ENCODE assay signal across 14 cellular contexts in genomic region chr1:178752891-178753290, GRCh38. TPM values are rescaled to one million over a fixed set of nuclear protein-coding genes. Genes with fewer than 3 reads are reported as not detected.
DNase-seq lines count a peak whose midpoint lies in the region; ATAC-seq and TF ChIP-seq lines count a peak whose summit lies in the region.
"Had no signal": no experiment of that assay in that cellular context is flagged by ENCODE, and none has a peak within 500 bp of the region (broad histone marks: within the 10 kb centered on the region; RNA-seq: fewer than 3 reads in every experiment).

No MANE protein-coding gene starts in this region.

- CTCF ChIA-PET in OCI-LY7 (lab: Charles Lee; ENCODE audit: unreplicated experiment), result interaction anchor here (1.7 kb wide), 1 partner anchor 210 kb away, joined by 4 read pairs; no protein-coding TSS in a partner anchor

- no peak overlapping the region for H3K4me3 ChIP-seq in DOHH2 (ENCODE audit: low read length)
- H3K4me3 ChIP-seq in OCI-LY7 (ENCODE audit: low read depth, low read length, poor library complexity, severe bottlenecking), result no peak overlapping the region
- no peak overlapping the region for H3K4me3 ChIP-seq in osteoblast (ENCODE audit: insufficient read depth, low read length)

- H4K20me1 ChIP-seq in DOHH2 (ENCODE audit: control insufficient read depth, insufficient read depth, low read depth, low read length), result no peaks in the 10 kb centered on the region
- no peaks in the 10 kb centered on the region for H4K20me1 ChIP-seq in OCI-LY7 (ENCODE audit: insufficient read depth, low read length)
- peaks cover 8% of the 10 kb centered on the region for H4K20me1 ChIP-seq in osteoblast (ENCODE audit: insufficient read depth, low read length)

- intact Hi-C loops in OCI-LY7 (cut with micrococcal nuclease; ENCODE audit: unreplicated experiment) (loop anchor here (1.0 to 2.0 kb wide), 3 partner anchors 26 to 211 kb away; no protein-coding TSS in a partner anchor), left colon (cut with DNase I, micrococcal nuclease) (loop anchor here (5.0 kb wide), 1 partner anchor 211 kb away; no protein-coding TSS in a partner anchor)

- H3K36me3 ChIP-seq in DOHH2 (ENCODE audit: control insufficient read depth, low read length), result peaks cover 78% of the 10 kb centered on the region
- peaks cover 76% of the 10 kb centered on the region for H3K36me3 ChIP-seq in OCI-LY7 (ENCODE audit: insufficient read depth, low read length)
- no peaks in the 10 kb centered on the region for H3K36me3 ChIP-seq in osteoblast (ENCODE audit: insufficient read depth, low read length)

- H3K9me2 ChIP-seq in DOHH2 (replicated peaks; ENCODE audit: control insufficient read depth, low read length), result no peaks in the 10 kb centered on the region
- no peaks in the 10 kb centered on the region for H3K9me2 ChIP-seq in OCI-LY7 (ENCODE audit: insufficient read depth, low read length)

- no TSS peak for BruUV-seq in OCI-LY7 (replicated peaks; lab: Mats Ljungman, UMichigan)

- H3K4me2 ChIP-seq in DOHH2 (ENCODE audit: low read length), result 0 out of 2 replicates have a peak overlapping the region, but pooled peaks have one; percentile 29
- H3K4me2 ChIP-seq in OCI-LY7 (ENCODE audit: low read length), result peak overlapping the region; percentile 55
- H3K4me2 ChIP-seq in osteoblast (ENCODE audit: insufficient read depth, low read length), result peak overlapping the region; percentile 50

- peak overlapping the region; percentile 32; the same call in 1 of the 2 replicates for H3K27ac ChIP-seq in DOHH2 (ENCODE audit: low read depth, low read length)
- H3K27ac ChIP-seq in OCI-LY7 (ENCODE audit: low read depth, low read length, poor library complexity, severe bottlenecking), result peak overlapping the region; percentile 71
- H3K27ac ChIP-seq in osteoblast (ENCODE audit: low read depth, low read length), result no peak overlapping the region

- H3K27me3 ChIP-seq in DOHH2 (ENCODE audit: control insufficient read depth, low read length) (no peaks in the 10 kb centered on the region), osteoblast (ENCODE audit: insufficient read depth, low read length) (no peaks in the 10 kb centered on the region)

- H3K79me2 ChIP-seq in DOHH2 (ENCODE audit: control insufficient read depth, low read length) (peaks cover 99% of the 10 kb centered on the region), OCI-LY7 (ENCODE audit: insufficient read depth, low read depth, low read length) (peaks cover 93% of the 10 kb centered on the region), osteoblast (ENCODE audit: insufficient read depth, low read length) (peaks cover 56% of the 10 kb centered on the region)

- POLR2A ChIA-PET in OCI-LY7 (lab: Charles Lee), result interaction anchor here (0.8 to 2.2 kb wide), 13 partner anchors 9 to 250 kb away, joined by 3 to 10 read pairs (median 5); no protein-coding TSS in a partner anchor

- TF ChIP-seq CTCF in DOHH2 (IDR thresholded peaks at IDR 0.05; ENCODE audit: low read depth, low read length, poor library complexity, severe bottlenecking) (no peak), OCI-LY7 (conservative IDR thresholded peaks at IDR 0.05; ENCODE audit: low read length) (no peak), osteoblast (IDR thresholded peaks at IDR 0.05; ENCODE audit: extremely low read depth, low read depth, low read length) (no peak)

- ATAC-seq in left colon, result peak; percentile 33
- no peak for ATAC-seq in GM21737 (IDR thresholded peaks at IDR 0.05; ENCODE audit: unreplicated experiment)
- no peak for ATAC-seq in GM21447 (IDR thresholded peaks at IDR 0.05; ENCODE audit: unreplicated experiment)

- peaks cover 19% of the 10 kb centered on the region for H3F3A ChIP-seq in DOHH2 (ENCODE audit: control insufficient read depth, insufficient read depth)

- H3K4me1 ChIP-seq in DOHH2 (ENCODE audit: control insufficient read depth, low read length) (peaks cover 67% of the 10 kb centered on the region), OCI-LY7 (ENCODE audit: insufficient read depth, low read length, poor library complexity, severe bottlenecking) (peaks cover 47% of the 10 kb centered on the region), osteoblast (ENCODE audit: insufficient read depth, low read length) (peaks cover 14% of the 10 kb centered on the region)
- H3K4me1 ChIP-seq: Caco-2 had no signal

- H2AFZ ChIP-seq in OCI-LY7 (ENCODE audit: low read length) (no peak overlapping the region), osteoblast (ENCODE audit: low read length) (no peak overlapping the region)

- DNase-seq in OCI-LY7 (ENCODE audit: low spot score) (no peak), left colon (no peak), osteoblast (ENCODE audit: insufficient read length, low spot score, missing footprints) (no peak), kidney tubule cell (ENCODE audit: low spot score) (no peak), NCI-H1694 (lab: John Stamatoyannopoulos, UW) (no peak)
- DNase-seq: CD4-positive, alpha-beta T cell; DMS79; H9; NCI-H1930; NCI-H226 had no signal

- H3K9me3 ChIP-seq in DOHH2 (ENCODE audit: control insufficient read depth, insufficient read depth, low read length), result peaks cover 37% of the 10 kb centered on the region
- peaks cover 51% of the 10 kb centered on the region for H3K9me3 ChIP-seq in OCI-LY7 (ENCODE audit: low read length)
- no peaks in the 10 kb centered on the region for H3K9me3 ChIP-seq in osteoblast (ENCODE audit: low read depth, low read length)

RNA-seq across cellular contexts. Expression of gene RALGPS2, which starts 27.8 kb away (rescaled TPM):
- total RNA-seq in OCI-LY7 (2014; rRNA removed; shearing (Covaris generic)), result 74.8 and 102 TPM in 2 replicates
- total RNA-seq in OCI-LY7 (2022) (91.6 and 94.5 TPM in 2 replicates), left colon (10 to 100 TPM; 31.4 to 36.3 TPM), osteoblast (40.2 and 48.0 TPM in 2 replicates)
